25 cellular contexts compared by ENCODE assay signal in genomic region chr6:149492798-149493165, GRCh38. TPM values are rescaled to one million over a fixed set of nuclear protein-coding genes. Genes with fewer than 3 reads are reported as not detected.
DNase-seq lines count a peak whose midpoint lies in the region; ATAC-seq and TF ChIP-seq lines count a peak whose summit lies in the region.
"Had no signal": no experiment of that assay in that cellular context is flagged by ENCODE, and none has a peak within 500 bp of the region (broad histone marks: within the 10 kb centered on the region; RNA-seq: fewer than 3 reads in every experiment).

No MANE protein-coding gene starts in this region.

- H3K9me3 ChIP-seq in OCI-LY3 (ENCODE audit: insufficient read depth, low read length) (no peaks in the 10 kb centered on the region), upper lobe of right lung (no peaks in the 10 kb centered on the region)
- H3K9me3 ChIP-seq: lower lobe of right lung, mucosa of descending colon, ovary had no signal

- no peaks in the 10 kb centered on the region for H3K27me3 ChIP-seq in OCI-LY3 (ENCODE audit: low read depth, low read length)
- H3K27me3 ChIP-seq in upper lobe of right lung: no peaks in the 10 kb centered on the region
- H3K27me3 ChIP-seq: ovary had no signal

- no peak for DNase-seq in activated naive CD4-positive, alpha-beta T cell treated with anti-CD3 and anti-CD28 coated beads, Interleukin-2, amount 10 ng/mL, durations not matched to agents 7 days and 5 days
- DNase-seq in activated naive CD4-positive, alpha-beta T cell (lab: John Stamatoyannopoulos, UW): no peak
- peak; percentile 15 for DNase-seq in upper lobe of right lung
- no peak for DNase-seq in NK-92 (lab: John Stamatoyannopoulos, UW; ENCODE audit: unreplicated experiment)
- DNase-seq: activated CD4-positive, alpha-beta T cell treated with anti-CD3 and anti-CD28 coated beads, Interleukin-2, amount 50 U/mL, for 48 hours; amniotic stem cell; GM23248; KBM-7; lower lobe of right lung; mucosa of descending colon; NCI-H2029; NCI-H526; ovary; SHP77; T-helper 9 cell; trophoblast cell had no signal

- H3K4me3 ChIP-seq in OCI-LY3 (ENCODE audit: low read length): no peak overlapping the region
- H3K4me3 ChIP-seq in upper lobe of right lung: no peak overlapping the region
- H3K4me3 ChIP-seq: GM23248, lower lobe of right lung, mucosa of descending colon, ovary, skin epidermis had no signal

- H3K4me3 Mint-ChIP-seq in activated naive CD4-positive, alpha-beta T cell treated with anti-CD3 and anti-CD28 coated beads, Interleukin-2, amount 10 ng/mL, durations not matched to agents 7 days and 5 days: no peak overlapping the region
- H3K4me3 Mint-ChIP-seq in activated naive CD8-positive, alpha-beta T cell: no peak overlapping the region

- no peaks in the 10 kb centered on the region for H4K20me1 ChIP-seq in OCI-LY3 (ENCODE audit: insufficient read depth, low read length)

- intact Hi-C loops in upper lobe of right lung (cut with DNase I): no loop called here

- no peak for ATAC-seq in upper lobe of right lung
- ATAC-seq in GM19351 (IDR thresholded peaks at IDR 0.05; ENCODE audit: unreplicated experiment): no peak
- ATAC-seq: lower lobe of right lung had no signal

- peaks cover 54% of the 10 kb centered on the region for H3K4me1 Mint-ChIP-seq in activated naive CD4-positive, alpha-beta T cell treated with anti-CD3 and anti-CD28 coated beads, Interleukin-2, amount 10 ng/mL, durations not matched to agents 7 days and 5 days
- peaks cover 82% of the 10 kb centered on the region for H3K4me1 Mint-ChIP-seq in activated naive CD8-positive, alpha-beta T cell (ENCODE audit: low read depth)

- peaks cover 1% of the 10 kb centered on the region for H3K36me3 Mint-ChIP-seq in activated naive CD4-positive, alpha-beta T cell treated with anti-CD3 and anti-CD28 coated beads, Interleukin-2, amount 10 ng/mL, durations not matched to agents 7 days and 5 days
- H3K36me3 Mint-ChIP-seq in activated naive CD8-positive, alpha-beta T cell: no peaks in the 10 kb centered on the region

- CTCF ChIA-PET in activated naive CD4-positive, alpha-beta T cell treated with anti-CD3 and anti-CD28 coated beads, Interleukin-2, amount 10 ng/mL, durations not matched to agents 7 days and 5 days (lab: Charles Lee): interaction anchor here (4.7 kb wide), 1 partner anchor 24 kb away, joined by 31 read pairs; no protein-coding TSS in a partner anchor

- H3K4me1 ChIP-seq in OCI-LY3 (ENCODE audit: low read length) (peaks cover 71% of the 10 kb centered on the region), upper lobe of right lung (no peaks in the 10 kb centered on the region)
- H3K4me1 ChIP-seq: lower lobe of right lung had no signal

- H3K36me3 ChIP-seq in OCI-LY3 (replicated peaks; ENCODE audit: low read depth, low read length): peaks cover 3% of the 10 kb centered on the region
- H3K36me3 ChIP-seq in upper lobe of right lung: no peaks in the 10 kb centered on the region
- H3K36me3 ChIP-seq: lower lobe of right lung, ovary had no signal

- H3K27ac ChIP-seq in OCI-LY3 (ENCODE audit: low read length): 0 out of 2 replicates have a peak overlapping the region, but pooled peaks have one; percentile 36
- H3K27ac ChIP-seq in upper lobe of right lung: no peak overlapping the region
- H3K27ac ChIP-seq: C4-2B, epithelial cell of prostate, GM23248, lower lobe of right lung, ovary, VCaP had no signal

- H3K4me2 ChIP-seq in OCI-LY3 (ENCODE audit: low read length): no peak overlapping the region

- H3K79me2 ChIP-seq in OCI-LY3 (ENCODE audit: low read length): peaks cover 3% of the 10 kb centered on the region

- H3K9ac ChIP-seq in OCI-LY3 (ENCODE audit: low read length): no peak overlapping the region
- H3K9ac ChIP-seq: GM23248 had no signal

- peak overlapping the region; percentile 12 for H3K27ac Mint-ChIP-seq in activated naive CD4-positive, alpha-beta T cell treated with anti-CD3 and anti-CD28 coated beads, Interleukin-2, amount 10 ng/mL, durations not matched to agents 7 days and 5 days
- H3K27ac Mint-ChIP-seq in activated naive CD8-positive, alpha-beta T cell: peak overlapping the region; percentile 97

- no peaks in the 10 kb centered on the region for H3K9me3 Mint-ChIP-seq in activated naive CD4-positive, alpha-beta T cell treated with anti-CD3 and anti-CD28 coated beads, Interleukin-2, amount 10 ng/mL, durations not matched to agents 7 days and 5 days
- no peaks in the 10 kb centered on the region for H3K9me3 Mint-ChIP-seq in activated naive CD8-positive, alpha-beta T cell (ENCODE audit: low read depth)

- H3K27me3 Mint-ChIP-seq in activated naive CD4-positive, alpha-beta T cell treated with anti-CD3 and anti-CD28 coated beads, Interleukin-2, amount 10 ng/mL, durations not matched to agents 7 days and 5 days: no peaks in the 10 kb centered on the region
- H3K27me3 Mint-ChIP-seq in activated naive CD8-positive, alpha-beta T cell: no peaks in the 10 kb centered on the region

- TF ChIP-seq CTCF in OCI-LY3 (IDR thresholded peaks at IDR 0.05; ENCODE audit: low read depth, low read length) (no peak), upper lobe of right lung (IDR thresholded peaks at IDR 0.05) (no peak)

- no peak overlapping the region for H2AFZ ChIP-seq in OCI-LY3 (ENCODE audit: low read depth, low read length)
- H2AFZ ChIP-seq: GM23248 had no signal

RNA-seq across cellular contexts. Expression of gene ZC3H12D, which starts 8.0 kb away (rescaled TPM):
- 2.1 TPM for total RNA-seq in upper lobe of right lung
- total RNA-seq: HT-29, MCF 10A had no signal

RNA-seq across cellular contexts. Expression of gene PPIL4, which starts 53.1 kb away (rescaled TPM):
- 28.8 TPM for total RNA-seq in upper lobe of right lung
